Comparison of ENCODE assay signal across 9 cellular contexts in genomic region chr13:46640843-46641242, GRCh38.
DNase-seq lines count a peak whose midpoint lies in the region; ATAC-seq and TF ChIP-seq lines count a peak whose summit lies in the region.
"Had no signal": no experiment of that assay in that cellular context is flagged by ENCODE, and none has a peak within 500 bp of the region (broad histone marks: within the 10 kb centered on the region; RNA-seq: fewer than 3 reads in every experiment).

No MANE protein-coding gene starts in this region.

- peak overlapping the region; percentile 82 for H3K4me2 ChIP-seq in mammary epithelial cell (ENCODE audit: insufficient read depth, low read depth, low read length)

- dilution Hi-C loops in mammary epithelial cell (cut with HindIII; ENCODE audit: low sequenced_read_pairs), result loop anchor here (5.0 kb wide), 1 partner anchor 36 kb away; no protein-coding TSS in a partner anchor

- H3K9ac ChIP-seq in mammary epithelial cell (ENCODE audit: insufficient read depth, low read length), result no peak overlapping the region

- no peak overlapping the region for H3K4me3 ChIP-seq in mammary epithelial cell (replicated peaks in 1 of 3; ENCODE audit: insufficient read depth in 1 of 3, low read depth in 2 of 3, low read length in 3 of 3)
- no peak overlapping the region for H3K4me3 ChIP-seq in tibial artery

- H3K27ac ChIP-seq in mammary epithelial cell (ENCODE audit: insufficient read depth, low read depth, low read length) (no peak overlapping the region), tibial artery (peak overlapping the region; percentile 42 to 56)
- H3K27ac ChIP-seq: 22Rv1 had no signal

- BruUV-seq in mammary epithelial cell (replicated peaks; lab: Mats Ljungman, UMichigan), result no TSS peak

- H2AFZ ChIP-seq in mammary epithelial cell (ENCODE audit: low read depth, low read length), result no peak overlapping the region

- peaks cover 92% of the 10 kb centered on the region for H3K79me2 ChIP-seq in mammary epithelial cell (ENCODE audit: insufficient read depth, low read length)

- H3K9me3 ChIP-seq in mammary epithelial cell (replicated peaks; ENCODE audit: insufficient read depth, low read length), result no peaks in the 10 kb centered on the region
- H3K9me3 ChIP-seq in tibial artery, result no peaks in the 10 kb centered on the region

- in situ Hi-C loops in mammary epithelial cell (cut with MboI; ENCODE audit: low sequenced_read_pairs in 2 of 2), result no loop called here

- 74% methylated on average over 4 of the region's 4 CpGs for WGBS in mammary epithelial cell (ENCODE audit: low coverage, missing lambda C conversion rate)

- H3K4me1 ChIP-seq in mammary epithelial cell (ENCODE audit: insufficient read depth, low read length) (peaks cover 23% of the 10 kb centered on the region), tibial artery (peaks cover 16 to 72% (median 37%) of the 10 kb centered on the region in 4 donors)

- intact Hi-C loops in mammary epithelial cell (cut with micrococcal nuclease), result no loop called here
- intact Hi-C loops in tibial artery (cut with DNase I; ENCODE audit: low total_unique reads), result no loop called here

- peak; percentile 23 for ATAC-seq in left lobe of liver

- CTCF ChIA-PET in mammary epithelial cell (lab: Charles Lee; ENCODE audit: low non-redundant PET), result no interaction called here

- H3K27me3 ChIP-seq in mammary epithelial cell (ENCODE audit: insufficient read depth, low read length) (no peaks in the 10 kb centered on the region), tibial artery (no peaks in the 10 kb centered on the region)

- no peaks in the 10 kb centered on the region for H3K36me3 ChIP-seq in mammary epithelial cell (ENCODE audit: insufficient read depth, low read length)
- H3K36me3 ChIP-seq in tibial artery, result no peaks in the 10 kb centered on the region

- DNase-seq in NOMO-1 treated with DMSO at 0.1 percent for 48 hours (lab: John Stamatoyannopoulos, UW; ENCODE audit: unreplicated experiment), result peak; percentile 11
- DNase-seq in NOMO-1 treated with dmso at 0.1 percent for 144 hours (lab: John Stamatoyannopoulos, UW; ENCODE audit: unreplicated experiment), result no peak
- DNase-seq in mammary epithelial cell, result peak; percentile 78
- no peak for DNase-seq in left lobe of liver (ENCODE audit: low spot score)
- no peak for DNase-seq in tibial artery
- DNase-seq in NCI-H1105 treated with DMSO at 0.1 percent for 48 hours (lab: John Stamatoyannopoulos, UW), result no peak
- no peak for DNase-seq in SW480 (ENCODE audit: low spot score)
- no peak for DNase-seq in pons (ENCODE audit: low spot score)

- H4K20me1 ChIP-seq in mammary epithelial cell (ENCODE audit: insufficient read depth, low read length), result no peaks in the 10 kb centered on the region

- TF ChIP-seq CTCF in mammary epithelial cell (conservative IDR thresholded peaks at IDR 0.05 in 1 of 2, IDR thresholded peaks at IDR 0.05 in 1 of 2; ENCODE audit: extremely low read depth in 1 of 2, insufficient read depth in 1 of 2, low read depth in 1 of 2, low read length in 2 of 2) (no peak), tibial artery (IDR thresholded peaks at IDR 0.05) (no peak)

Comparison
In these comparisons a context has a peak if more than half of its experiments do, and no peak if none do; other contexts are left out.
1. DNase-seq: peak in NOMO-1 treated with DMSO at 0.1 percent for 48 hours (single experiment) and mammary epithelial cell (single experiment); none in NOMO-1 treated with dmso at 0.1 percent for 144 hours (single experiment), left lobe of liver (single experiment), tibial artery (0 of 2), NCI-H1105 treated with DMSO at 0.1 percent for 48 hours (single experiment), SW480 (single experiment) and pons (single experiment).